Comparison of ENCODE assay signal across 25 cellular contexts in the genomic region with DNA sequence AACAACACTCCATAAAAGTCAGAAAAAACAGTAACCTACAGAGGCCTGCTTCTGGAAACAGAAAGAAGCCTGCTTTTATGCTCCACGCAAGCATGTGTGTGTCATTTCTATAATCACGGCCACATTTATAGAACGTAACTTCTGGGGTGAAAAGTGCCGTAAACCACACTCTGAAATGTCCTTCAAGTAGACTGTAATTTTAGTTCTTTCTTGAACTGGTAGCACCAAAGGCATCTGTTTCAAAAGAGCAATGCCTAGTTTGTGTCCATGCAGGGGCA. TPM values are rescaled to one million over a fixed set of nuclear protein-coding genes. Genes with fewer than 3 reads are reported as not detected.
A peak's percentile ranks its signal among the peaks of the same experiment; 100 is the strongest.
DNase-seq lines count a peak whose midpoint lies in the region; ATAC-seq and TF ChIP-seq lines count a peak whose summit lies in the region.
"Had no signal": no experiment of that assay in that cellular context is flagged by ENCODE, and none has a peak within 500 bp of the region (broad histone marks: within the 10 kb centered on the region; RNA-seq: fewer than 3 reads in every experiment).

No MANE protein-coding gene starts in this region.

- H3K27ac Mint-ChIP-seq in activated CD4-positive, alpha-beta T cell treated with anti-CD3 and anti-CD28 coated beads for 36 hours, result peak overlapping the region; percentile 93
- H3K27ac Mint-ChIP-seq in CD4-positive, CD25-positive, alpha-beta regulatory T cell, result peak overlapping the region; percentile 96 to 99 (median 97)
- H3K27ac Mint-ChIP-seq in activated CD4-positive, alpha-beta memory T cell treated with anti-CD3 and anti-CD28 coated beads for 36 hours, result peak overlapping the region; percentile 78
- H3K27ac Mint-ChIP-seq: nephron had no signal

- peaks cover 41% of the 10 kb centered on the region for H3K4me1 Mint-ChIP-seq in activated CD4-positive, alpha-beta T cell treated with anti-CD3 and anti-CD28 coated beads for 36 hours
- H3K4me1 Mint-ChIP-seq in CD4-positive, CD25-positive, alpha-beta regulatory T cell, result peaks cover 18 to 58% (median 30%) of the 10 kb centered on the region in 4 donors
- H3K4me1 Mint-ChIP-seq in activated CD4-positive, alpha-beta memory T cell treated with anti-CD3 and anti-CD28 coated beads for 36 hours (ENCODE audit: low read depth), result peaks cover 23% of the 10 kb centered on the region
- H3K4me1 Mint-ChIP-seq: nephron had no signal

- no peaks in the 10 kb centered on the region for H3K27me3 Mint-ChIP-seq in activated CD4-positive, alpha-beta T cell treated with anti-CD3 and anti-CD28 coated beads for 36 hours
- no peaks in the 10 kb centered on the region for H3K27me3 Mint-ChIP-seq in CD4-positive, CD25-positive, alpha-beta regulatory T cell
- H3K27me3 Mint-ChIP-seq in activated CD4-positive, alpha-beta memory T cell treated with anti-CD3 and anti-CD28 coated beads for 36 hours, result no peaks in the 10 kb centered on the region

- DNase-seq in activated CD4-positive, alpha-beta T cell treated with anti-CD3 and anti-CD28 coated beads for 36 hours, result no peak
- no peak for DNase-seq in activated CD4-positive, alpha-beta T cell treated with anti-CD3 and anti-CD28 coated beads, Interleukin-2, amount 50 U/mL, for 4 hours
- peak in 1 of 3 donors; percentile 51 for DNase-seq in CD4-positive, CD25-positive, alpha-beta regulatory T cell
- DNase-seq in activated CD4-positive, alpha-beta memory T cell treated with anti-CD3 and anti-CD28 coated beads for 36 hours, result no peak
- no peak for DNase-seq in effector memory CD4-positive, alpha-beta T cell
- DNase-seq in ascending aorta (ENCODE audit: low spot score in 2 of 2), result no peak
- no peak for DNase-seq in globus pallidus (ENCODE audit: low spot score)
- DNase-seq: 8988T, Calu3, cerebellar nuclear complex, dorsolateral prefrontal cortex, glutamatergic neuron, GOT3, IMR-90, NCI-H1105, NCI-H2029 treated with DMSO at 0.1 percent for 48 hours, NCI-H2227 treated with DMSO at 0.1 percent for 48 hours, pancreas, SK-N-SH, T1000 had no signal

- peak overlapping the region; percentile 85 for H3K27ac ChIP-seq in CD4-positive, CD25-positive, alpha-beta regulatory T cell (ENCODE audit: insufficient read depth, low read length, poor library complexity, severe bottlenecking)
- peak overlapping the region; percentile 38 for H3K27ac ChIP-seq in effector memory CD4-positive, alpha-beta T cell (ENCODE audit: insufficient read depth, low read length, poor library complexity, severe bottlenecking)
- H3K27ac ChIP-seq in ascending aorta, result no peak overlapping the region
- H3K27ac ChIP-seq: dorsolateral prefrontal cortex, pancreas, thoracic aorta had no signal

- ATAC-seq in activated CD4-positive, alpha-beta T cell treated with anti-CD3 and anti-CD28 coated beads for 36 hours, result peak; percentile 23
- ATAC-seq in CD4-positive, CD25-positive, alpha-beta regulatory T cell (ENCODE audit: low read depth in 2 of 2), result peak in 1 of 2 donors; percentile 2
- no peak for ATAC-seq in GM21447 (IDR thresholded peaks at IDR 0.05; ENCODE audit: unreplicated experiment)
- ATAC-seq: pancreas had no signal

- intact Hi-C loops in activated CD4-positive, alpha-beta T cell treated with anti-CD3 and anti-CD28 coated beads for 36 hours (cut with DNase I, micrococcal nuclease), result loop anchor here in 1 of 2 experiments (5.0 kb wide), 1 partner anchor 200 kb away; the partner anchor contains the start of gene DYNC1LI1
- intact Hi-C loops in activated CD4-positive, alpha-beta memory T cell treated with anti-CD3 and anti-CD28 coated beads for 36 hours (cut with micrococcal nuclease), result no loop called here
- intact Hi-C loops in ascending aorta (cut with DNase I), result loop anchor here (10.0 kb wide), 1 partner anchor 293 kb away; no protein-coding TSS in a partner anchor

- POLR2A ChIA-PET in activated CD4-positive, alpha-beta T cell treated with anti-CD3 and anti-CD28 coated beads for 36 hours (lab: Charles Lee), result interaction anchor here (0.8 to 1.3 kb wide), 3 partner anchors 96 to 266 kb away, joined by 3 read pairs; partner anchors contain the start of gene GPD1L
- POLR2A ChIA-PET in activated CD4-positive, alpha-beta memory T cell treated with anti-CD3 and anti-CD28 coated beads for 36 hours (lab: Charles Lee), result interaction anchor here (0.8 to 1.5 kb wide), 3 partner anchors 10 to 29 kb away, joined by 3 to 7 read pairs (median 3); partner anchors contain the start of gene CMTM7

- no peak for TF ChIP-seq CTCF in ascending aorta (IDR thresholded peaks at IDR 0.05)

- no peak overlapping the region for H3K4me3 Mint-ChIP-seq in activated CD4-positive, alpha-beta T cell treated with anti-CD3 and anti-CD28 coated beads for 36 hours
- H3K4me3 Mint-ChIP-seq in CD4-positive, CD25-positive, alpha-beta regulatory T cell, result peak overlapping the region in 3 of 4 donors; percentile 40 to 71 (median 42)
- no peak overlapping the region for H3K4me3 Mint-ChIP-seq in activated CD4-positive, alpha-beta memory T cell treated with anti-CD3 and anti-CD28 coated beads for 36 hours
- H3K4me3 Mint-ChIP-seq: nephron had no signal

- H3K27me3 ChIP-seq in CD4-positive, CD25-positive, alpha-beta regulatory T cell (ENCODE audit: control insufficient read depth, insufficient read depth, low read length), result no peaks in the 10 kb centered on the region
- H3K27me3 ChIP-seq in effector memory CD4-positive, alpha-beta T cell (replicated peaks; ENCODE audit: control insufficient read depth, insufficient read depth, low read length, poor library complexity, severe bottlenecking), result no peaks in the 10 kb centered on the region
- H3K27me3 ChIP-seq in ascending aorta, result no peaks in the 10 kb centered on the region
- H3K27me3 ChIP-seq: pancreas had no signal

- CTCF ChIA-PET in activated CD4-positive, alpha-beta T cell treated with anti-CD3 and anti-CD28 coated beads for 36 hours (lab: Charles Lee), result interaction anchor here (0.7 to 7.6 kb wide), 16 partner anchors 11 to 195 kb away, joined by 3 to 88 read pairs (median 4); no protein-coding TSS in a partner anchor
- CTCF ChIA-PET in activated CD4-positive, alpha-beta memory T cell treated with anti-CD3 and anti-CD28 coated beads for 36 hours (lab: Charles Lee), result interaction anchor here (0.8 to 9.8 kb wide), 8 partner anchors 11 to 194 kb away, joined by 3 to 116 read pairs (median 4); no protein-coding TSS in a partner anchor

- H3K36me3 Mint-ChIP-seq in activated CD4-positive, alpha-beta T cell treated with anti-CD3 and anti-CD28 coated beads for 36 hours (ENCODE audit: low read depth), result no peaks in the 10 kb centered on the region
- peaks cover 7% of the 10 kb centered on the region for H3K36me3 Mint-ChIP-seq in CD4-positive, CD25-positive, alpha-beta regulatory T cell
- no peaks in the 10 kb centered on the region for H3K36me3 Mint-ChIP-seq in activated CD4-positive, alpha-beta memory T cell treated with anti-CD3 and anti-CD28 coated beads for 36 hours

- no peaks in the 10 kb centered on the region for H3K36me3 ChIP-seq in CD4-positive, CD25-positive, alpha-beta regulatory T cell (ENCODE audit: control insufficient read depth, insufficient read depth, low read length)
- no peaks in the 10 kb centered on the region for H3K36me3 ChIP-seq in effector memory CD4-positive, alpha-beta T cell (ENCODE audit: control insufficient read depth, insufficient read depth, low read length)
- no peaks in the 10 kb centered on the region for H3K36me3 ChIP-seq in ascending aorta
- H3K36me3 ChIP-seq: pancreas, thoracic aorta had no signal

- no peaks in the 10 kb centered on the region for H3K9me3 Mint-ChIP-seq in activated CD4-positive, alpha-beta T cell treated with anti-CD3 and anti-CD28 coated beads for 36 hours (ENCODE audit: low read depth)
- H3K9me3 Mint-ChIP-seq in CD4-positive, CD25-positive, alpha-beta regulatory T cell, result no peaks in the 10 kb centered on the region
- no peaks in the 10 kb centered on the region for H3K9me3 Mint-ChIP-seq in activated CD4-positive, alpha-beta memory T cell treated with anti-CD3 and anti-CD28 coated beads for 36 hours
- H3K9me3 Mint-ChIP-seq: nephron had no signal

- peaks cover 43% of the 10 kb centered on the region for H3K4me1 ChIP-seq in CD4-positive, CD25-positive, alpha-beta regulatory T cell (ENCODE audit: control insufficient read depth, insufficient read depth, low read length, poor library complexity, severe bottlenecking)
- H3K4me1 ChIP-seq in effector memory CD4-positive, alpha-beta T cell (ENCODE audit: control insufficient read depth, insufficient read depth, low read length, poor library complexity, severe bottlenecking), result peaks cover 9% of the 10 kb centered on the region
- no peaks in the 10 kb centered on the region for H3K4me1 ChIP-seq in ascending aorta

- peak overlapping the region; percentile 63 for H3K4me3 ChIP-seq in CD4-positive, CD25-positive, alpha-beta regulatory T cell (ENCODE audit: low read depth, low read length)
- H3K4me3 ChIP-seq in effector memory CD4-positive, alpha-beta T cell (ENCODE audit: insufficient read depth, low read depth, low read length, poor library complexity, severe bottlenecking), result no peak overlapping the region
- no peak overlapping the region for H3K4me3 ChIP-seq in ascending aorta
- H3K4me3 ChIP-seq: dorsolateral prefrontal cortex, GM12878, pancreas, smooth muscle cell, thoracic aorta had no signal

- no peaks in the 10 kb centered on the region for H3K9me3 ChIP-seq in CD4-positive, CD25-positive, alpha-beta regulatory T cell (ENCODE audit: control insufficient read depth in 2 of 2, low read length in 2 of 2)
- H3K9me3 ChIP-seq in effector memory CD4-positive, alpha-beta T cell (ENCODE audit: control insufficient read depth, low read length), result no peaks in the 10 kb centered on the region
- no peaks in the 10 kb centered on the region for H3K9me3 ChIP-seq in ascending aorta
- H3K9me3 ChIP-seq: pancreas, SK-N-SH, thoracic aorta had no signal

RNA-seq across cellular contexts. Expression of gene CMTM7, which starts 19.5 kb away (rescaled TPM):
- 10 to 100 TPM; 41.1 to 67.0 TPM for total RNA-seq in activated CD4-positive, alpha-beta T cell treated with anti-CD3 and anti-CD28 coated beads for 36 hours
- total RNA-seq in CD4-positive, CD25-positive, alpha-beta regulatory T cell, result 77.3 TPM
- 100 to 1,000 TPM; 141 to 231 (median 171) TPM for polyA plus RNA-seq in CD4-positive, CD25-positive, alpha-beta regulatory T cell
- total RNA-seq in activated CD4-positive, alpha-beta memory T cell treated with anti-CD3 and anti-CD28 coated beads for 36 hours, result 10 to 100 TPM; 46.1 to 47.1 TPM
- 21.9 TPM for total RNA-seq in ascending aorta

Comparison
In these comparisons a context has a peak if more than half of its experiments do, and no peak if none do; other contexts are left out.
1. H3K4me3 Mint-ChIP-seq: peak in CD4-positive, CD25-positive, alpha-beta regulatory T cell (3 of 4); none in activated CD4-positive, alpha-beta T cell treated with anti-CD3 and anti-CD28 coated beads for 36 hours (single experiment) and activated CD4-positive, alpha-beta memory T cell treated with anti-CD3 and anti-CD28 coated beads for 36 hours (single experiment).
2. H3K27ac ChIP-seq: peak in CD4-positive, CD25-positive, alpha-beta regulatory T cell (single experiment) and effector memory CD4-positive, alpha-beta T cell (single experiment); none in ascending aorta (0 of 2).
3. Peak in every context shown above with its lines, with median percentiles within 50 percentile points of each other: H3K27ac Mint-ChIP-seq.